13 cellular contexts compared by ENCODE assay signal in the genomic region with DNA sequence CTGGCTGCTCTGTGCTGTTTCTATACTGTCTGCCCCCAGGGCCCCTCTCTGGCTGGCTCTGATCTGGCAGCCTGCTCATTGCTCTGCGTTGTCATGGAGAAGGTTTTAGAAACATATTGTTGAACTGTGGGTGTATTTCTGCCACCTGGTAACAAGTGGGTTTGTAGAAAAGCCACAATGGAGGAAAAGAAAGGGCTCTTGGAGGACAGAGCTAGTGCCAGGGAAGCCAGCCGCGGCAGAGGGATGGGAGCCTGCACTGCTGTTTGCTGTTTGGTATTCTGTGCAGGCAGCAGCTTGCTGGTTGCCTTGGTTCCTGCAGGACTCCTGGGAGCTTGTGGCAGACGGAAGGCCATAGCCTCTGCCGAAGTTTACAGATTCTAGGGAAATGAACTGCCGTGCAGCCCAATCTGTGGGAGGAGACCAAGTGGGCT. TPM values are rescaled to one million over a fixed set of nuclear protein-coding genes. Genes with fewer than 3 reads are reported as not detected.
DNase-seq lines count a peak whose midpoint lies in the region; ATAC-seq and TF ChIP-seq lines count a peak whose summit lies in the region.
"Had no signal": no experiment of that assay in that cellular context is flagged by ENCODE, and none has a peak within 500 bp of the region (broad histone marks: within the 10 kb centered on the region; RNA-seq: fewer than 3 reads in every experiment).

No MANE protein-coding gene starts in this region.

- no peak overlapping the region for H3K27ac Mint-ChIP-seq in stimulated activated memory B cell treated with anti-CD40 and anti-IgM and Interleukin-4, amounts not matched to agents 10 μg/mL and 1 μg/mL and 100 μg/mL, for 72 hours
- no peak overlapping the region for H3K27ac Mint-ChIP-seq in natural killer cell
- H3K27ac Mint-ChIP-seq: activated T-helper 1 cell treated with anti-CD3 and anti-CD28 coated beads, Interleukin-12 subunit alpha, Interleukin-12 subunit beta, Interleukin-2, Interleukin-4 antibody, amounts not matched to agents 30 ng/mL and 10 ng/mL and 1 ng/mL, durations not matched to agents 14 hours and 24 hours and 36 hours had no signal

- H3K4me3 Mint-ChIP-seq in stimulated activated memory B cell treated with anti-CD40 and anti-IgM and Interleukin-4, amounts not matched to agents 10 μg/mL and 1 μg/mL and 100 μg/mL, for 72 hours = no peak overlapping the region
- no peak overlapping the region for H3K4me3 Mint-ChIP-seq in natural killer cell
- H3K4me3 Mint-ChIP-seq: activated T-helper 1 cell treated with anti-CD3 and anti-CD28 coated beads, Interleukin-12 subunit alpha, Interleukin-12 subunit beta, Interleukin-2, Interleukin-4 antibody, amounts not matched to agents 30 ng/mL and 10 ng/mL and 1 ng/mL, durations not matched to agents 14 hours and 24 hours and 36 hours had no signal

- ATAC-seq in HG03469 (IDR thresholded peaks at IDR 0.05; ENCODE audit: unreplicated experiment) (no peak), HG02938 (IDR thresholded peaks at IDR 0.05; ENCODE audit: unreplicated experiment) (no peak), natural killer cell (no peak)
- no peak for ATAC-seq in stimulated activated memory B cell treated with anti-CD40 and anti-IgM and Interleukin-4, amounts not matched to agents 10 μg/mL and 1 μg/mL and 100 μg/mL, for 72 hours

- no peaks in the 10 kb centered on the region for H3K4me1 Mint-ChIP-seq in stimulated activated memory B cell treated with anti-CD40 and anti-IgM and Interleukin-4, amounts not matched to agents 10 μg/mL and 1 μg/mL and 100 μg/mL, for 72 hours
- H3K4me1 Mint-ChIP-seq in natural killer cell = no peaks in the 10 kb centered on the region

- H3K27me3 Mint-ChIP-seq in stimulated activated memory B cell treated with anti-CD40 and anti-IgM and Interleukin-4, amounts not matched to agents 10 μg/mL and 1 μg/mL and 100 μg/mL, for 72 hours = peaks cover 60% of the 10 kb centered on the region
- H3K27me3 Mint-ChIP-seq in natural killer cell (ENCODE audit: low read depth in 2 of 2) = peaks cover 19 to 31% of the 10 kb centered on the region in 2 donors

- DNase-seq in DMS 273 (lab: John Stamatoyannopoulos, UW; ENCODE audit: unreplicated experiment) (peak; percentile 97), NCI-H146 (lab: John Stamatoyannopoulos, UW) (peak; percentile 73), SK-N-DZ (ENCODE audit: low spot score) (peak; percentile 12), medulla oblongata (ENCODE audit: extremely low spot score) (peak; percentile 74), natural killer cell (no peak)
- DNase-seq: H7, islet precursor cell, pancreas had no signal

- H3K36me3 Mint-ChIP-seq in stimulated activated memory B cell treated with anti-CD40 and anti-IgM and Interleukin-4, amounts not matched to agents 10 μg/mL and 1 μg/mL and 100 μg/mL, for 72 hours = no peaks in the 10 kb centered on the region
- no peaks in the 10 kb centered on the region for H3K36me3 Mint-ChIP-seq in natural killer cell

- intact Hi-C loops in natural killer cell (cut with micrococcal nuclease) = no loop called here

- no peaks in the 10 kb centered on the region for H3K9me3 Mint-ChIP-seq in stimulated activated memory B cell treated with anti-CD40 and anti-IgM and Interleukin-4, amounts not matched to agents 10 μg/mL and 1 μg/mL and 100 μg/mL, for 72 hours
- no peaks in the 10 kb centered on the region for H3K9me3 Mint-ChIP-seq in natural killer cell
- H3K9me3 Mint-ChIP-seq: activated T-helper 1 cell treated with anti-CD3 and anti-CD28 coated beads, Interleukin-12 subunit alpha, Interleukin-12 subunit beta, Interleukin-2, Interleukin-4 antibody, amounts not matched to agents 30 ng/mL and 10 ng/mL and 1 ng/mL, durations not matched to agents 14 hours and 24 hours and 36 hours had no signal

- no peak for TF ChIP-seq CTCF in natural killer cell (IDR thresholded peaks at IDR 0.05)

RNA-seq across cellular contexts. Expression of a gene that starts 15.1 kb away (rescaled TPM):
- polyA plus RNA-seq in SK-N-DZ (2014; cell fraction: cytosol; rRNA removed) = 5.1 and 7.3 TPM in 2 replicates
- 4.1 and 4.8 TPM in 2 replicates for polyA plus RNA-seq in SK-N-DZ (2014; cell fraction: nucleus; rRNA removed)
- not detected for total RNA-seq in natural killer cell
- total RNA-seq: pancreas, subcutaneous adipose tissue had no signal
- polyA plus RNA-seq: pancreas had no signal

RNA-seq across cellular contexts. Expression of a gene that starts 51.8 kb away (rescaled TPM):
- 1.9 and 2.3 TPM in 2 replicates for polyA plus RNA-seq in SK-N-DZ (2014; cell fraction: cytosol; rRNA removed)
- polyA plus RNA-seq in SK-N-DZ (2014; cell fraction: nucleus; rRNA removed) = 1.8 and 6.1 TPM in 2 replicates
- 100 to 1,000 TPM; 119 to 144 (median 140) TPM for total RNA-seq in natural killer cell
